ENCODE assay signal across 1 cellular context in the genomic region with DNA sequence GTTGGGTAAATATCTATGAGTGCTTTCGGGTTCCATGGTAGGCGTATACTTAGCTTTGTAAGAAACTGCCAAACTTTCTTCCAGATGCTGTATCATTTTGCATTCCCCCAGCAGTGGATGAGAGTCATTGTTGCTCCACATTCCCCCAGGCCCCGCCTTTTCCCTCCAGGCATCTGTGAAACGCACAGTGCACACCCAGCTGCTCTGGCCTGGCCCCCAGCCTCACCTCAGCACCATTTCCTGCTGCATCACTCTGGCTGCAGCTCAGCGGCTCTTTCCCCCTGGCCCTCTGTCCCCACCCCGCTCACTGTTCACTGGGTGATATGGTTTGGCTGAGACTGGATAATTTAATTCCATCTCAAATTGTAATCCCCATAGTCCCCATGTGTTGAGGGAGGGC.
TF ChIP-seq lines count a peak whose summit lies in the region.

No MANE protein-coding gene starts in this region.

TF ChIP-seq in K562, 482 proteins besides CTCF, POLR2A, EP300 and RAD21 (continued from another document):
- TF ChIP-seq, protein P1, sequence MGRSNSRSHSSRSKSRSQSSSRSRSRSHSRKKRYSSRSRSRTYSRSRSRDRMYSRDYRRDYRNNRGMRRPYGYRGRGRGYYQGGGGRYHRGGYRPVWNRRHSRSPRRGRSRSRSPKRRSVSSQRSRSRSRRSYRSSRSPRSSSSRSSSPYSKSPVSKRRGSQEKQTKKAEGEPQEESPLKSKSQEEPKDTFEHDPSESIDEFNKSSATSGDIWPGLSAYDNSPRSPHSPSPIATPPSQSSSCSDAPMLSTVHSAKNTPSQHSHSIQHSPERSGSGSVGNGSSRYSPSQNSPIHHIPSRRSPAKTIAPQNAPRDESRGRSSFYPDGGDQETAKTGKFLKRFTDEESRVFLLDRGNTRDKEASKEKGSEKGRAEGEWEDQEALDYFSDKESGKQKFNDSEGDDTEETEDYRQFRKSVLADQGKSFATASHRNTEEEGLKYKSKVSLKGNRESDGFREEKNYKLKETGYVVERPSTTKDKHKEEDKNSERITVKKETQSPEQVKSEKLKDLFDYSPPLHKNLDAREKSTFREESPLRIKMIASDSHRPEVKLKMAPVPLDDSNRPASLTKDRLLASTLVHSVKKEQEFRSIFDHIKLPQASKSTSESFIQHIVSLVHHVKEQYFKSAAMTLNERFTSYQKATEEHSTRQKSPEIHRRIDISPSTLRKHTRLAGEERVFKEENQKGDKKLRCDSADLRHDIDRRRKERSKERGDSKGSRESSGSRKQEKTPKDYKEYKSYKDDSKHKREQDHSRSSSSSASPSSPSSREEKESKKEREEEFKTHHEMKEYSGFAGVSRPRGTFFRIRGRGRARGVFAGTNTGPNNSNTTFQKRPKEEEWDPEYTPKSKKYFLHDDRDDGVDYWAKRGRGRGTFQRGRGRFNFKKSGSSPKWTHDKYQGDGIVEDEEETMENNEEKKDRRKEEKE (IDR thresholded peaks at IDR 0.05; ENCODE audit: borderline replicate concordance in 1 of 2, control insufficient read depth in 1 of 2, low read depth in 2 of 2, low read length in 1 of 2): no peak
- TF ChIP-seq, protein P2, sequence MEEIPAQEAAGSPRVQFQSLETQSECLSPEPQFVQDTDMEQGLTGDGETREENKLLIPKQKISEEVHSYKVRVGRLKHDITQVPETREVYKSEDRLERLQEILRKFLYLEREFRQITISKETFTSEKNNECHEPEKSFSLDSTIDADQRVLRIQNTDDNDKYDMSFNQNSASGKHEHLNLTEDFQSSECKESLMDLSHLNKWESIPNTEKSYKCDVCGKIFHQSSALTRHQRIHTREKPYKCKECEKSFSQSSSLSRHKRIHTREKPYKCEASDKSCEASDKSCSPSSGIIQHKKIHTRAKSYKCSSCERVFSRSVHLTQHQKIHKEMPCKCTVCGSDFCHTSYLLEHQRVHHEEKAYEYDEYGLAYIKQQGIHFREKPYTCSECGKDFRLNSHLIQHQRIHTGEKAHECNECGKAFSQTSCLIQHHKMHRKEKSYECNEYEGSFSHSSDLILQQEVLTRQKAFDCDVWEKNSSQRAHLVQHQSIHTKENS (CRISPR knock-in tag; IDR thresholded peaks at IDR 0.05): no peak
- TF ChIP-seq DNMT1 (IDR thresholded peaks at IDR 0.05): no peak
- TF ChIP-seq SP1 (CRISPR knock-in tag; IDR thresholded peaks at IDR 0.05): no peak
- no peak for TF ChIP-seq SOX6 (IDR thresholded peaks at IDR 0.05)
